Comparison of ENCODE assay signal across 32 cellular contexts in the genomic region with DNA sequence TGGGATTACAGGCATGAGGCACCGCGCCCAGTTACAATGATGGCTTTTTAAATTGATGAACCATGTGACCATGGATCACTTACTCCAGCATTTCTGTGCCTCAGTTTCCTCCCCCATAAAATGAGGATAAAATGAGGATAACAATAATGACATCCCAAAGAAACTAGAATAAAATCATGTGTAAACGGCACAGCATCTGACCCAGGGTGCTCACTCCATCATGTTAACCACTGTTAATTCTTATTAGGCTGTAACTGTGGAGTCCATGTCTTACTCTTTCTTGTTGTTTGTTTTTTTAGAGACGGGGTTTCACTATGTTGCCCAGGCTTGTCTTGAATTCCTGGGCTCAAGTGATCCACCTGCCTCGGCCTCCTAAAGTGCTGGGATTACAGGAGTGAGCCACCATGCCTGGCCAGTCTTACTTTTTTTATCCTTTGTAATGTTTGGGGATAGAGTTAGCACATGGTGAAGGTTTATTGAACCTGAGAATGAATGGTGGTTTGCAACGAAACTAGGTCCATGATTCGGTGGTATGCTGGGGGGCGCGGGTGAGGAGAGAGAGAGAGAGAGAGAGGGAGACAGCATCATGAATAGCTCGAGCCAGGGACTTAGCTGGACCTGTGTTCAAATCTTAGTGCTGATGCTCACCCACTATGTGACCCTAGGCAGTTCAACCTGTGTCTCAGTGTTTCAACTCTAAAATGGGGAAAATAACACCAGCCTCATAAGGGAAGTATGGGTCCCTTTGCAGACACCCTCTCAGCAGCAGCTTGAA. TPM values are rescaled to one million over a fixed set of nuclear protein-coding genes. Genes with fewer than 3 reads are reported as not detected.
"Had no signal": no experiment of that assay in that cellular context is flagged by ENCODE, and none has a peak within 500 bp of the region (broad histone marks: within the 10 kb centered on the region; RNA-seq: fewer than 3 reads in every experiment).

No MANE protein-coding gene starts in this region.

- ATAC-seq: activated CD4-positive, alpha-beta T cell treated with anti-CD3 and anti-CD28 coated beads for 36 hours; activated CD4-positive, CD25-positive, alpha-beta regulatory T cell treated with anti-CD3 and anti-CD28 coated beads, Interleukin-2, amount 50 U/mL, for 24 hours; activated CD8-positive, alpha-beta memory T cell treated with anti-CD3 and anti-CD28 coated beads, Interleukin-2, amount 10 ng/mL, durations not matched to agents 7 days and 5 days; activated CD8-positive, alpha-beta T cell treated with anti-CD3 and anti-CD28 coated beads, Interleukin-2, amount 10 ng/mL, durations not matched to agents 7 days and 5 days; activated naive CD8-positive, alpha-beta T cell treated with anti-CD3 and anti-CD28 coated beads, Interleukin-2, amount 50 U/mL, for 24 hours had no signal

- DNase-seq: activated CD4-positive, alpha-beta memory T cell treated with anti-CD3 and anti-CD28 coated beads, Interleukin-2, amount 10 ng/mL, durations not matched to agents 7 days and 5 days; activated CD4-positive, alpha-beta T cell treated with anti-CD3 and anti-CD28 coated beads for 1 hour; activated CD4-positive, alpha-beta T cell treated with anti-CD3 and anti-CD28 coated beads for 36 hours; activated CD4-positive, alpha-beta T cell treated with anti-CD3 and anti-CD28 coated beads for 48 hours; activated CD4-positive, alpha-beta T cell treated with anti-CD3 and anti-CD28 coated beads, Interleukin-2, amount 10 ng/mL, durations not matched to agents 7 days and 5 days; activated CD4-positive, alpha-beta T cell treated with anti-CD3 and anti-CD28 coated beads, Interleukin-2, amount 50 U/mL, for 48 hours; activated CD4-positive, CD25-positive, alpha-beta regulatory T cell; activated CD8-positive, alpha-beta memory T cell treated with anti-CD3 and anti-CD28 coated beads for 24 hours; activated CD8-positive, alpha-beta memory T cell treated with anti-CD3 and anti-CD28 coated beads, Interleukin-2, amount 10 ng/mL, durations not matched to agents 7 days and 5 days; activated CD8-positive, alpha-beta memory T cell treated with anti-CD3 and anti-CD28 coated beads, Interleukin-2, amount 50 U/mL, for 48 hours; activated CD8-positive, alpha-beta T cell treated with anti-CD3 and anti-CD28 coated beads, Interleukin-2, amount 10 ng/mL, durations not matched to agents 7 days and 5 days; activated effector memory CD4-positive, alpha-beta T cell treated with Interleukin-2 at 50 U/mL for 16 hours; activated gamma-delta T cell; activated naive CD4-positive, alpha-beta T cell treated with anti-CD3 and anti-CD28 coated beads, Interleukin-2, amount 10 ng/mL, durations not matched to agents 7 days and 5 days; activated naive CD4-positive, alpha-beta T cell treated with Interleukin-2 at 50 U/mL for 16 hours; activated naive CD8-positive, alpha-beta T cell treated with anti-CD3 and anti-CD28 coated beads, Interleukin-2, amount 10 ng/mL, durations not matched to agents 7 days and 5 days; activated naive CD8-positive, alpha-beta T cell treated with anti-CD3 and anti-CD28 coated beads, Interleukin-2, amount 50 U/mL, for 24 hours; activated T-cell treated with anti-CD3 and anti-CD28 coated beads, Interleukin-2, amount 50 U/mL, for 24 hours; activated T-cell treated with anti-CD3 and anti-CD28 coated beads, Interleukin-2, amount 50 U/mL, for 48 hours; amygdala; anterior cingulate cortex; caudate nucleus; T-helper 1 cell; T-helper 2 cell; T-helper 9 cell had no signal

- H3K9me3 ChIP-seq: ascending aorta had no signal

- H3K27me3 ChIP-seq: ascending aorta, cardiac muscle cell had no signal

- H3K27ac ChIP-seq: ascending aorta, cardiac muscle cell, VCaP had no signal

- H3K36me3 ChIP-seq: ascending aorta, cardiac muscle cell had no signal

- H3K4me1 ChIP-seq: ascending aorta had no signal

- FAIRE-seq: TTC549 had no signal

- H3K4me3 ChIP-seq: ascending aorta, cardiac muscle cell had no signal

RNA-seq across cellular contexts. Expression of gene MYCN, which starts 52.3 kb away (rescaled TPM):
- total RNA-seq: activated CD4-positive, alpha-beta memory T cell treated with anti-CD3 and anti-CD28 coated beads, Interleukin-2, amount 10 ng/mL, durations not matched to agents 7 days and 5 days; activated CD4-positive, alpha-beta T cell treated with anti-CD3 and anti-CD28 coated beads, Interleukin-2, amount 10 ng/mL, durations not matched to agents 7 days and 5 days; activated CD8-positive, alpha-beta memory T cell treated with anti-CD3 and anti-CD28 coated beads, Interleukin-2, amount 10 ng/mL, durations not matched to agents 7 days and 5 days; activated CD8-positive, alpha-beta T cell treated with anti-CD3 and anti-CD28 coated beads, Interleukin-2, amount 10 ng/mL, durations not matched to agents 7 days and 5 days; activated naive CD8-positive, alpha-beta T cell treated with anti-CD3 and anti-CD28 coated beads, Interleukin-2, amount 10 ng/mL, durations not matched to agents 7 days and 5 days; activated T-helper 2 cell treated with anti-CD3 and anti-CD28 coated beads, Interferon-gamma antibody, Interleukin-2, Interleukin-4, amounts not matched to agents 10 μg/mL and 5 μg/mL and 100 μg/mL, durations not matched to agents 14 hours and 24 hours and 36 hours; ascending aorta; bronchial epithelial cell had no signal
